In the genomic region with DNA sequence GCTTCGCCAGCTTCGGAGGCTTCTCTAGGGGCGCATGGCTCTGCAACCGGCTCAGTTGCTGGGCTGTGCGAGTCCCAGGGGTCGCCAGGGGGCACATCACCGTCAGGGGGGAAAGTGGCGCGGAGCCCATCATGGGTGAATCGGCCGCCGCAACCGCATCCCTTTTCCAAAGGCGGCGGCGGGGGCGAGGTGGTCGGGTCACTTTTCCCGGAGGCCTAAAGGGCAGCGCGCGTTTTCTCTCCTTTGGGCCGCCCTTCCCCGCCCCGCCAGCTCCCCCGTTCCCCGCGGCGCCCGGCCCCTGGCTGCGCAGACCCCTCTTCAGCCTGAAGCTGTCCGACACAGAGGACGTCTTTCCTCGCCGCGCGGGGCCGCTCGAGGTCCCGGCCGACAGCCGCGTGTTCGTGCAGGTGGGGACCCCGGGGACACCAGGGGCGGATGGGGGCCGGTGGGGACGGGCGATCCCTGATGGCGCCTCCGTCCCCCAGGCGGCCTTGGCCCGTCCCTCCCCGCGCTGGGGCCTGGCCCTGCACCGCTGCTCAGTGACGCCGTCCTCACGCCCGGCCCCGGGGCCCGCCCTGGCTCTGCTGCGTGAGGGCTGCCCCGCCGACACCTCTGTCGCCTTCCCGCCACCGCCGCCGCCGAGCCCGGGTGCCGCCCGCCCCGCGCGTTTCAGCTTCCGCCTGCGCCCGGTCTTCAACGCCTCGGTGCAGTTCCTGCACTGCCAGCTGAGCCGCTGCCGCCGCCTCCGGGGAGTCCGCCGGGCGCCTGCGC, we compare ENCODE assay signal across 1 cellular context.
TF ChIP-seq lines count a peak whose summit lies in the region.

No MANE protein-coding gene starts in this region.

TF ChIP-seq in HepG2, 621 proteins besides CTCF, POLR2A, EP300 and RAD21 (continued from another document and continues in another):
- TF ChIP-seq ZNF784 (CRISPR knock-in tag; IDR thresholded peaks at IDR 0.05; ENCODE audit: borderline replicate concordance) (no peak; the same call in 1 of the 2 replicates), IRF9 (CRISPR knock-in tag; IDR thresholded peaks at IDR 0.05; ENCODE audit: borderline replicate concordance) (no peak), MXD4 (CRISPR knock-in tag; IDR thresholded peaks at IDR 0.05) (no peak), TRAFD1 (CRISPR knock-in tag; IDR thresholded peaks at IDR 0.05; ENCODE audit: borderline replicate concordance) (no peak), ZNF274 (CRISPR knock-in tag; IDR thresholded peaks at IDR 0.05) (no peak; the same call in 1 of the 2 replicates), ZNF282 (IDR thresholded peaks at IDR 0.05; ENCODE audit: partially characterized antibody) (no peak), ZNF264 (CRISPR knock-in tag; IDR thresholded peaks at IDR 0.05) (no peak), MZF1 (CRISPR knock-in tag; IDR thresholded peaks at IDR 0.05; ENCODE audit: borderline replicate concordance) (no peak), ZNF773 (CRISPR knock-in tag; IDR thresholded peaks at IDR 0.05; ENCODE audit: borderline replicate concordance) (no peak; the same call in 1 of the 2 replicates), ZNF792 (CRISPR knock-in tag; IDR thresholded peaks at IDR 0.05) (no peak), MAFG (CRISPR knock-in tag; IDR thresholded peaks at IDR 0.05) (0 out of 2 replicates have a peak, but pooled peaks have one; percentile 28), ZNF841 (CRISPR knock-in tag; IDR thresholded peaks at IDR 0.05; ENCODE audit: borderline replicate concordance) (no peak), PAF1 (CRISPR knock-in tag; IDR thresholded peaks at IDR 0.05) (no peak), FOXM1 (CRISPR knock-in tag; IDR thresholded peaks at IDR 0.05) (no peak), POGZ (CRISPR knock-in tag; IDR thresholded peaks at IDR 0.05) (no peak), ZNF253 (CRISPR knock-in tag; IDR thresholded peaks at IDR 0.05; ENCODE audit: borderline replicate concordance) (0 out of 2 replicates have a peak, but pooled peaks have one; percentile 32), U2AF2 (IDR thresholded peaks at IDR 0.05; ENCODE audit: low read depth, low read length) (no peak), SP5 (CRISPR knock-in tag; IDR thresholded peaks at IDR 0.05; ENCODE audit: borderline replicate concordance, low read depth) (no peak), ZBTB25 (CRISPR knock-in tag; IDR thresholded peaks at IDR 0.05) (no peak), RBM22 (optimal IDR thresholded peaks at IDR 0.05; ENCODE audit: low read length) (no peak), ZNF556 (CRISPR knock-in tag; IDR thresholded peaks at IDR 0.05; ENCODE audit: borderline replicate concordance) (peak; percentile 70; the same call in 1 of the 2 replicates), ZXDC (CRISPR knock-in tag; IDR thresholded peaks at IDR 0.05) (0 out of 2 replicates have a peak, but pooled peaks have one; percentile 62), ATF1 (CRISPR knock-in tag; IDR thresholded peaks at IDR 0.05) (no peak), ZNF782 (CRISPR knock-in tag; IDR thresholded peaks at IDR 0.05; ENCODE audit: borderline replicate concordance) (no peak), ZNF879 (CRISPR knock-in tag; IDR thresholded peaks at IDR 0.05) (no peak), MAFK (conservative IDR thresholded peaks at IDR 0.05 in 1 of 2, IDR thresholded peaks at IDR 0.05 in 1 of 2; ENCODE audit: low read length in 2 of 2) (no peak), ZNF576 (CRISPR knock-in tag; IDR thresholded peaks at IDR 0.05) (no peak), XRCC5 (optimal IDR thresholded peaks at IDR 0.05; ENCODE audit: low read length) (no peak)
- TF ChIP-seq, protein P1, sequence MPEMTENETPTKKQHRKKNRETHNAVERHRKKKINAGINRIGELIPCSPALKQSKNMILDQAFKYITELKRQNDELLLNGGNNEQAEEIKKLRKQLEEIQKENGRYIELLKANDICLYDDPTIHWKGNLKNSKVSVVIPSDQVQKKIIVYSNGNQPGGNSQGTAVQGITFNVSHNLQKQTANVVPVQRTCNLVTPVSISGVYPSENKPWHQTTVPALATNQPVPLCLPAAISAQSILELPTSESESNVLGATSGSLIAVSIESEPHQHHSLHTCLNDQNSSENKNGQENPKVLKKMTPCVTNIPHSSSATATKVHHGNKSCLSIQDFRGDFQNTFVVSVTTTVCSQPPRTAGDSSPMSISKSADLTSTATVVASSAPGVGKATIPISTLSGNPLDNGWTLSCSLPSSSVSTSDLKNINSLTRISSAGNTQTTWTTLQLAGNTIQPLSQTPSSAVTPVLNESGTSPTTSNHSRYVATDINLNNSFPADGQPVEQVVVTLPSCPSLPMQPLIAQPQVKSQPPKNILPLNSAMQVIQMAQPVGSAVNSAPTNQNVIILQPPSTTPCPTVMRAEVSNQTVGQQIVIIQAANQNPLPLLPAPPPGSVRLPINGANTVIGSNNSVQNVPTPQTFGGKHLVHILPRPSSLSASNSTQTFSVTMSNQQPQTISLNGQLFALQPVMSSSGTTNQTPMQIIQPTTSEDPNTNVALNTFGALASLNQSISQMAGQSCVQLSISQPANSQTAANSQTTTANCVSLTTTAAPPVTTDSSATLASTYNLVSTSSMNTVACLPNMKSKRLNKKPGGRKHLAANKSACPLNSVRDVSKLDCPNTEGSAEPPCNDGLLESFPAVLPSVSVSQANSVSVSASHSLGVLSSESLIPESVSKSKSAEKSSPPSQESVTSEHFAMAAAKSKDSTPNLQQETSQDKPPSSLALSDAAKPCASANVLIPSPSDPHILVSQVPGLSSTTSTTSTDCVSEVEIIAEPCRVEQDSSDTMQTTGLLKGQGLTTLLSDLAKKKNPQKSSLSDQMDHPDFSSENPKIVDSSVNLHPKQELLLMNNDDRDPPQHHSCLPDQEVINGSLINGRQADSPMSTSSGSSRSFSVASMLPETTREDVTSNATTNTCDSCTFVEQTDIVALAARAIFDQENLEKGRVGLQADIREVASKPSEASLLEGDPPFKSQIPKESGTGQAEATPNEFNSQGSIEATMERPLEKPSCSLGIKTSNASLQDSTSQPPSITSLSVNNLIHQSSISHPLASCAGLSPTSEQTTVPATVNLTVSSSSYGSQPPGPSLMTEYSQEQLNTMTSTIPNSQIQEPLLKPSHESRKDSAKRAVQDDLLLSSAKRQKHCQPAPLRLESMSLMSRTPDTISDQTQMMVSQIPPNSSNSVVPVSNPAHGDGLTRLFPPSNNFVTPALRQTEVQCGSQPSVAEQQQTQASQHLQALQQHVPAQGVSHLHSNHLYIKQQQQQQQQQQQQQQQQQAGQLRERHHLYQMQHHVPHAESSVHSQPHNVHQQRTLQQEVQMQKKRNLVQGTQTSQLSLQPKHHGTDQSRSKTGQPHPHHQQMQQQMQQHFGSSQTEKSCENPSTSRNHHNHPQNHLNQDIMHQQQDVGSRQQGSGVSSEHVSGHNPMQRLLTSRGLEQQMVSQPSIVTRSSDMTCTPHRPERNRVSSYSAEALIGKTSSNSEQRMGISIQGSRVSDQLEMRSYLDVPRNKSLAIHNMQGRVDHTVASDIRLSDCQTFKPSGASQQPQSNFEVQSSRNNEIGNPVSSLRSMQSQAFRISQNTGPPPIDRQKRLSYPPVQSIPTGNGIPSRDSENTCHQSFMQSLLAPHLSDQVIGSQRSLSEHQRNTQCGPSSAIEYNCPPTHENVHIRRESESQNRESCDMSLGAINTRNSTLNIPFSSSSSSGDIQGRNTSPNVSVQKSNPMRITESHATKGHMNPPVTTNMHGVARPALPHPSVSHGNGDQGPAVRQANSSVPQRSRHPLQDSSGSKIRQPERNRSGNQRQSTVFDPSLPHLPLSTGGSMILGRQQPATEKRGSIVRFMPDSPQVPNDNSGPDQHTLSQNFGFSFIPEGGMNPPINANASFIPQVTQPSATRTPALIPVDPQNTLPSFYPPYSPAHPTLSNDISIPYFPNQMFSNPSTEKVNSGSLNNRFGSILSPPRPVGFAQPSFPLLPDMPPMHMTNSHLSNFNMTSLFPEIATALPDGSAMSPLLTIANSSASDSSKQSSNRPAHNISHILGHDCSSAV (CRISPR knock-in tag; IDR thresholded peaks at IDR 0.05; ENCODE audit: borderline replicate concordance): no peak
- TF ChIP-seq, protein P2, sequence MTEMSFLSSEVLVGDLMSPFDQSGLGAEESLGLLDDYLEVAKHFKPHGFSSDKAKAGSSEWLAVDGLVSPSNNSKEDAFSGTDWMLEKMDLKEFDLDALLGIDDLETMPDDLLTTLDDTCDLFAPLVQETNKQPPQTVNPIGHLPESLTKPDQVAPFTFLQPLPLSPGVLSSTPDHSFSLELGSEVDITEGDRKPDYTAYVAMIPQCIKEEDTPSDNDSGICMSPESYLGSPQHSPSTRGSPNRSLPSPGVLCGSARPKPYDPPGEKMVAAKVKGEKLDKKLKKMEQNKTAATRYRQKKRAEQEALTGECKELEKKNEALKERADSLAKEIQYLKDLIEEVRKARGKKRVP (CRISPR knock-in tag; IDR thresholded peaks at IDR 0.05): no peak
- TF ChIP-seq, protein P3, sequence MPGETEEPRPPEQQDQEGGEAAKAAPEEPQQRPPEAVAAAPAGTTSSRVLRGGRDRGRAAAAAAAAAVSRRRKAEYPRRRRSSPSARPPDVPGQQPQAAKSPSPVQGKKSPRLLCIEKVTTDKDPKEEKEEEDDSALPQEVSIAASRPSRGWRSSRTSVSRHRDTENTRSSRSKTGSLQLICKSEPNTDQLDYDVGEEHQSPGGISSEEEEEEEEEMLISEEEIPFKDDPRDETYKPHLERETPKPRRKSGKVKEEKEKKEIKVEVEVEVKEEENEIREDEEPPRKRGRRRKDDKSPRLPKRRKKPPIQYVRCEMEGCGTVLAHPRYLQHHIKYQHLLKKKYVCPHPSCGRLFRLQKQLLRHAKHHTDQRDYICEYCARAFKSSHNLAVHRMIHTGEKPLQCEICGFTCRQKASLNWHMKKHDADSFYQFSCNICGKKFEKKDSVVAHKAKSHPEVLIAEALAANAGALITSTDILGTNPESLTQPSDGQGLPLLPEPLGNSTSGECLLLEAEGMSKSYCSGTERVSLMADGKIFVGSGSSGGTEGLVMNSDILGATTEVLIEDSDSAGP (CRISPR knock-in tag; IDR thresholded peaks at IDR 0.05; ENCODE audit: borderline replicate concordance): peak; percentile 36; the same call in 1 of the 2 replicates
- TF ChIP-seq, protein P4, sequence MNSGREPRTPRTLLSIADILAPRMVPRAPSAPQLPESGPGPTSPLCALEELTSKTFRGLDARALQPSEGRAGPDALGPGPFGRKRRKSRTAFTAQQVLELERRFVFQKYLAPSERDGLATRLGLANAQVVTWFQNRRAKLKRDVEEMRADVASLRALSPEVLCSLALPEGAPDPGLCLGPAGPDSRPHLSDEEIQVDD (CRISPR knock-in tag; IDR thresholded peaks at IDR 0.05; ENCODE audit: borderline replicate concordance): no peak
